In genomic region chr4:165514739-165515138, GRCh38 we compare ENCODE assay signal across 26 cellular contexts.
"Had no signal": no experiment of that assay in that cellular context is flagged by ENCODE, and none has a peak within 500 bp of the region (broad histone marks: within the 10 kb centered on the region; RNA-seq: fewer than 3 reads in every experiment).

No MANE protein-coding gene starts in this region.

- H3K4me1 ChIP-seq: SJCRH30 had no signal

- DNase-seq: activated CD4-positive, alpha-beta memory T cell treated with anti-CD3 and anti-CD28 coated beads, Interleukin-2, amount 10 ng/mL, durations not matched to agents 7 days and 5 days; activated CD4-positive, alpha-beta T cell treated with anti-CD3 and anti-CD28 coated beads for 1 hour; activated CD4-positive, alpha-beta T cell treated with anti-CD3 and anti-CD28 coated beads for 48 hours; activated CD4-positive, CD25-positive, alpha-beta regulatory T cell; activated CD8-positive, alpha-beta memory T cell treated with anti-CD3 and anti-CD28 coated beads for 24 hours; activated CD8-positive, alpha-beta memory T cell treated with anti-CD3 and anti-CD28 coated beads, Interleukin-2, amount 10 ng/mL, durations not matched to agents 7 days and 5 days; activated CD8-positive, alpha-beta memory T cell treated with anti-CD3 and anti-CD28 coated beads, Interleukin-2, amount 50 U/mL, for 48 hours; activated effector memory CD4-positive, alpha-beta T cell treated with Interleukin-2 at 50 U/mL for 16 hours; activated naive CD4-positive, alpha-beta T cell treated with anti-CD3 and anti-CD28 coated beads, Interleukin-2, amount 10 ng/mL, durations not matched to agents 7 days and 5 days; activated naive CD8-positive, alpha-beta T cell treated with anti-CD3 and anti-CD28 coated beads, Interleukin-2, amount 50 U/mL, for 24 hours; activated T-cell treated with anti-CD3 and anti-CD28 coated beads, Interleukin-2, amount 50 U/mL, for 48 hours; anterior cingulate cortex; central memory CD4-positive, alpha-beta T cell; NCI-H1105; NCI-H1417 treated with DMSO at 0.1 percent for 48 hours; NCI-H187 treated with DMSO at 0.1 percent for 48 hours; NCI-H2081; NCI-H226; NCI-H446 treated with DMSO at 0.1 percent for 48 hours; NCI-H524 treated with DMSO at 0.1 percent for 48 hours; SHP77; SJCRH30; T1000; WERI-Rb-1 had no signal

- H3K36me3 ChIP-seq: SJCRH30, WERI-Rb-1 had no signal

- H3K9me3 ChIP-seq: SJCRH30 had no signal

- H3K4me3 ChIP-seq: SJCRH30, SK-N-MC had no signal

- ATAC-seq: activated CD8-positive, alpha-beta memory T cell treated with anti-CD3 and anti-CD28 coated beads, Interleukin-2, amount 10 ng/mL, durations not matched to agents 7 days and 5 days; Panc1 had no signal

- H3K27me3 ChIP-seq: SJCRH30 had no signal

- H3K27ac ChIP-seq: SJCRH30, SK-N-MC, WERI-Rb-1 had no signal
